7 cellular contexts compared by ENCODE assay signal in the genomic region with DNA sequence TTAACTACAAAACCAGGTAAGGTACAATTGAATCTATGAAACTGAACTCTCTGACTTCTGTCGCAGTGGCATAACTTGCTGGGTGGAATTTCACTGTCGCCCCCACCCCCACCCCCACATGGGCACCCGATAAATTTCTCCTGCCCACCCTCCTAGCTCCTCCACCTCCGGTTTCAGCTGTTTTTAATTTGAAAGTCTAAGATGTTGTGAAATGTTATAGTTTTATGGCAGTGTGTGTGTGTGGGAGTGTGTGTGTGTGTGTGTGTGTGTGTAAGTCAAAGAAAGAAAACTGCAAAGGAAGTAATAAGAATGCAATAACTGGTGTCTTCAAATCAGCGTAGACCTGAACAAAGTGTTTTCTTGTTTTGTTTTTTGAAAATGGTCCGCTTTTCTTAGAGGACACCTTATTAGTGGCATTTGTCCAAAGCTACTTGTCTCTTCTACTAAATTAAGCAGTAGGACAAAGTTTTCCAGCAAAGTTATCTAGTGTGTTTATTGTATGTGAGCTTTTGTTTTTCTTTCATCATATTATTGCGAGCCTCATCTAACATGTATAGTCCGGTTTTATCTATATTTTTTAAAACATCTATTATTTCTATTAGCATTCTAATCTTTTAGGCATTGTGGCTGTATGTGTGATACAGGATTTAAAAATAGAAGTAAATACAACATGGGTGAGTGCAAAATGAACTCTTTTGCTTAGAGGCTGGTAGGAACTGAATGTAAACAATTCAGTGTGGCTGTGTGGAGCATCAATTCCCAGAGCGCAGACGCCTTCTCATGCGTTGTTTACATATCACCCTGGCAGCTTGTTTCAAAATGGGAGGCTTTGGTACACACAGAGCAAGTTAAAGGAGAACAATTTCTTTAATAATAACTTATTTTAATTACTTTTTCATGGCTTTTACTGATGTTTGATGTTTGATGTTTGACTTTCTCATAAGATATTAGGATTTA. TPM values are rescaled to one million over a fixed set of nuclear protein-coding genes. Genes with fewer than 3 reads are reported as not detected.
DNase-seq lines count a peak whose midpoint lies in the region; ATAC-seq and TF ChIP-seq lines count a peak whose summit lies in the region.

No MANE protein-coding gene starts in this region.

- H3K4me1 ChIP-seq in adipocyte (ENCODE audit: control insufficient read depth, insufficient read depth, low read length), result peaks cover 55% of the 10 kb centered on the region
- peaks cover 35 to 53% of the 10 kb centered on the region in 2 donors for H3K4me1 ChIP-seq in thoracic aorta (ENCODE audit: control insufficient read depth in 1 of 2, low read depth in 2 of 2)

- no peak for TF ChIP-seq CTCF in thoracic aorta (IDR thresholded peaks at IDR 0.05)

- ATAC-seq in thoracic aorta (ENCODE audit: insufficient number of reproducible peaks, low FRiP score, low read depth) (no peak), GM18517 (IDR thresholded peaks at IDR 0.05; ENCODE audit: unreplicated experiment) (no peak)

- H3K9me3 ChIP-seq in adipocyte (ENCODE audit: control insufficient read depth, low read length) (no peaks in the 10 kb centered on the region), thoracic aorta (no peaks in the 10 kb centered on the region)

- peak overlapping the region in 1 of 2 donors; percentile 62 for H3K27ac ChIP-seq in thoracic aorta

- DNase-seq in NCI-H1092 (lab: John Stamatoyannopoulos, UW), result peak; percentile 81
- DNase-seq in adipocyte (ENCODE audit: low read depth), result peak; percentile 84
- peak; percentile 53 for DNase-seq in inferior parietal cortex (ENCODE audit: extremely low spot score)
- no peak for DNase-seq in thoracic aorta (ENCODE audit: low spot score)
- no peak for DNase-seq in stimulated activated CD4-positive, alpha-beta T cell treated with anti-CD3 and anti-CD28 coated beads, Interleukin-2, amount 100 ng/mL, for 48 hours
- no peak for DNase-seq in T-helper 9 cell

- H3K36me3 ChIP-seq in adipocyte (ENCODE audit: control insufficient read depth, insufficient read depth, low read length, severe bottlenecking) (no peaks in the 10 kb centered on the region), thoracic aorta (no peaks in the 10 kb centered on the region)

- H3K27me3 ChIP-seq in adipocyte (replicated peaks; ENCODE audit: control insufficient read depth, insufficient read depth, low read length) (no peaks in the 10 kb centered on the region), thoracic aorta (replicated peaks; ENCODE audit: insufficient read depth) (no peaks in the 10 kb centered on the region)

- H3K9ac ChIP-seq in adipocyte (ENCODE audit: low read length), result peak overlapping the region; percentile 90

- peak overlapping the region; percentile 88 for H3K4me3 ChIP-seq in adipocyte (ENCODE audit: low read length)
- peak overlapping the region; percentile 22 for H3K4me3 ChIP-seq in thoracic aorta

RNA-seq across cellular contexts. Expression of gene DTNA, which starts 0.6 kb away (rescaled TPM):
- total RNA-seq in thoracic aorta, result 10 to 100 TPM; 41.0 to 78.4 TPM

Comparison
In these comparisons a context has a peak if more than half of its experiments do, and no peak if none do; other contexts are left out.
1. DNase-seq: peak in NCI-H1092 (single experiment), adipocyte (single experiment) and inferior parietal cortex (single experiment); none in thoracic aorta (single experiment), stimulated activated CD4-positive, alpha-beta T cell treated with anti-CD3 and anti-CD28 coated beads, Interleukin-2, amount 100 ng/mL, for 48 hours (0 of 2) and T-helper 9 cell (single experiment).